ENCODE assay signal across 8 cellular contexts in the genomic region with DNA sequence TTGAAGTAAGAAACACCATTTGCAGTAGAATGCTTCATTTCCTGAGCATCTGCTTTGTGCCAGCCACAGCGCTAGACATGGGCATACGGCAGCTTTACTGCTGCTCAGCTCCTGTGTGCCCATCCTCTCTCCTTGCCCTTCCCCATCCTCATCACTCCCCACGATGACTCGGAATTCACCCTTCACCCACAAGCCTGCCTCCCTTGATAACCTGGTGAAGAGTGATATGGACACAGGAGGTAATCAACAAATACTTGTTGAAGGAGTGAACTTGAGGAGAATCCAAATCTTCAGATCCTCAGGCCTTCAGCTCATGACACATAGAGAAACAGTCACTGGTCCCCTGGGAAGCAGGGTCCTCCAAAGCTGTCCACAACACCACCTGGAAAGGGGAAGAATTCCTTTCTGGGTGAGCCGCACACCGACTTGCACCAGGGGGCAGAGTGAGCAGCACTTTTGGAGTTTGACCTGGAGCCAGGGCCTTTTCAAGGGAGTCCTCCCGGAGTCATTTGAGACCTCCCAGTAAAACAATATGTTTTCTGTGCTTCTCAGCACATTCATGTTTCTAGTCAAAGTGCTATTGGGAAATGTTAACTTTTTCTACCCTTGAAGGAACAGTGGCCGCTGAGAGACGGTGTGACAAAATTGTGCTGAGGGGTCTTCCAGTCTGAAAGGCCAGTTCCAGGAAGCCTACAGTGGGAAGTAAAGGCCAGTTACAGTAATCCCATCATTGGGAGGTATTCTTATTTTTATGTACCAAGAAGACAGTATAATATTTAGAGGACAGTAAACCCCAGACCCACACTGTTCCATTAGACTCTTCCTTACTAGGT.
DNase-seq lines count a peak whose midpoint lies in the region; ATAC-seq lines count a peak whose summit lies in the region.

No MANE protein-coding gene starts in this region.

- H3K4me3 ChIP-seq in Karpas-422 (ENCODE audit: low read length) = no peak overlapping the region
- no peak overlapping the region for H3K4me3 ChIP-seq in mesenchymal stem cell (ENCODE audit: insufficient read depth in 1 of 2, low read depth in 1 of 2, low read length in 2 of 2)

- no peak overlapping the region for H4K8ac ChIP-seq in mesenchymal stem cell (ENCODE audit: low read length)

- H3K4me2 ChIP-seq in Karpas-422 (ENCODE audit: low read depth, low read length, poor library complexity, severe bottlenecking) (no peak overlapping the region), mesenchymal stem cell (ENCODE audit: low read length, poor library complexity, severe bottlenecking) (no peak overlapping the region)

- DNase-seq in NOMO-1 treated with DMSO at 0.1 percent for 48 hours (lab: John Stamatoyannopoulos, UW; ENCODE audit: unreplicated experiment) (peak; percentile 11), NOMO-1 (lab: John Stamatoyannopoulos, UW; ENCODE audit: unreplicated experiment in 2 of 2) (no peak), Karpas-422 (peak; percentile 52), SK-N-DZ (ENCODE audit: low spot score) (peak; percentile 49), mesenchymal stem cell (peak; percentile 54)
- DNase-seq in effector CD8-positive, alpha-beta T cell (lab: John Stamatoyannopoulos, UW) = peak; percentile 1

- H3K9me3 ChIP-seq in Karpas-422 (ENCODE audit: low read length) = no peaks in the 10 kb centered on the region
- H3K9me3 ChIP-seq in mesenchymal stem cell (ENCODE audit: control insufficient read depth, low read length) = no peaks in the 10 kb centered on the region

- H3K27me3 ChIP-seq in Karpas-422 (ENCODE audit: low read length) (no peaks in the 10 kb centered on the region), mesenchymal stem cell (ENCODE audit: control insufficient read depth in 1 of 2, insufficient read depth in 1 of 2, low read length in 2 of 2) (no peaks in the 10 kb centered on the region)

- no peak overlapping the region for H3K14ac ChIP-seq in mesenchymal stem cell (ENCODE audit: low read length in 2 of 2)

- H2BK5ac ChIP-seq in mesenchymal stem cell (ENCODE audit: low read depth, low read length, poor library complexity, severe bottlenecking) = no peak overlapping the region

- 75% methylated on average over 6 of the region's 9 CpGs for WGBS in mesenchymal stem cell

- no peak overlapping the region for H3K9ac ChIP-seq in Karpas-422 (ENCODE audit: low read length)
- H3K9ac ChIP-seq in mesenchymal stem cell (ENCODE audit: low read length) = peak overlapping the region; percentile 64

- H3K23ac ChIP-seq in mesenchymal stem cell (ENCODE audit: low read length in 2 of 2) = no peak overlapping the region

- ATAC-seq in HG03571 (IDR thresholded peaks at IDR 0.05; ENCODE audit: unreplicated experiment) (no peak), HG02852 (IDR thresholded peaks at IDR 0.05; ENCODE audit: unreplicated experiment) (no peak)

- H3K36me3 ChIP-seq in Karpas-422 (ENCODE audit: insufficient read depth, low read length) (no peaks in the 10 kb centered on the region), mesenchymal stem cell (ENCODE audit: control insufficient read depth in 1 of 2, insufficient read depth in 2 of 2, low read depth in 1 of 2, low read length in 2 of 2) (no peaks in the 10 kb centered on the region)

- no peak overlapping the region for H2BK120ac ChIP-seq in mesenchymal stem cell (ENCODE audit: low read depth, low read length)

- no peaks in the 10 kb centered on the region for H4K20me1 ChIP-seq in Karpas-422 (ENCODE audit: insufficient read depth, low read depth, low read length)

- H4K91ac ChIP-seq in mesenchymal stem cell (ENCODE audit: low read length) = no peak overlapping the region

- no peak overlapping the region for H3K27ac ChIP-seq in Karpas-422 (ENCODE audit: low read length)
- no peak overlapping the region for H3K27ac ChIP-seq in mesenchymal stem cell (ENCODE audit: low read length, poor library complexity, severe bottlenecking)

- peak overlapping the region in 1 of 2 experiments; percentile 23 for H2BK12ac ChIP-seq in mesenchymal stem cell (ENCODE audit: low read length in 2 of 2)

- H3K4me1 ChIP-seq in Karpas-422 (ENCODE audit: low read length) (no peaks in the 10 kb centered on the region), mesenchymal stem cell (ENCODE audit: control insufficient read depth, insufficient read depth, low read depth, low read length) (no peaks in the 10 kb centered on the region)

- H3K79me2 ChIP-seq in Karpas-422 (ENCODE audit: low read length) = no peaks in the 10 kb centered on the region

- H3K9me2 ChIP-seq in Karpas-422 (replicated peaks; ENCODE audit: insufficient read depth, low read length) = no peaks in the 10 kb centered on the region

- peak overlapping the region in 1 of 2 experiments; percentile 27 for H3K4ac ChIP-seq in mesenchymal stem cell (ENCODE audit: low read depth in 1 of 2, low read length in 2 of 2)

- no peak overlapping the region for H2AK5ac ChIP-seq in mesenchymal stem cell (ENCODE audit: low read length, severe bottlenecking)

- no peak overlapping the region for H3K18ac ChIP-seq in mesenchymal stem cell (ENCODE audit: low read depth in 1 of 2, low read length in 2 of 2)

- H2BK15ac ChIP-seq in mesenchymal stem cell (ENCODE audit: low read depth, poor library complexity, severe bottlenecking) = no peak overlapping the region

- no peaks in the 10 kb centered on the region for H3K79me1 ChIP-seq in mesenchymal stem cell (replicated peaks; ENCODE audit: low read length, poor library complexity, severe bottlenecking)

- H2AFZ ChIP-seq in Karpas-422 (ENCODE audit: low read length) = no peak overlapping the region
- H2AFZ ChIP-seq in mesenchymal stem cell (ENCODE audit: low read depth, low read length) = no peak overlapping the region

Comparison
In these comparisons a context has a peak if more than half of its experiments do, and no peak if none do; other contexts are left out.
1. DNase-seq: peak in NOMO-1 treated with DMSO at 0.1 percent for 48 hours (single experiment), Karpas-422 (single experiment), SK-N-DZ (single experiment), effector CD8-positive, alpha-beta T cell (single experiment) and mesenchymal stem cell (single experiment); none in NOMO-1 (0 of 2).